Comparison of ENCODE assay signal across 26 cellular contexts in genomic region chr15:83270176-83270575, GRCh38. TPM values are rescaled to one million over a fixed set of nuclear protein-coding genes. Genes with fewer than 3 reads are reported as not detected.
"Had no signal": no experiment of that assay in that cellular context is flagged by ENCODE, and none has a peak within 500 bp of the region (broad histone marks: within the 10 kb centered on the region; RNA-seq: fewer than 3 reads in every experiment).

No MANE protein-coding gene starts in this region.

- H3K9me3 ChIP-seq: esophagus muscularis mucosa, gastrocnemius medialis, heart right ventricle, left lung, lower lobe of right lung, mucosa of descending colon had no signal

- FAIRE-seq: colon, endothelial cell of umbilical vein, islet of Langerhans, kidney had no signal

- H3K36me3 ChIP-seq: esophagus muscularis mucosa, gastrocnemius medialis, heart right ventricle, left lung, lower lobe of right lung had no signal

- DNase-seq: dermis blood vessel endothelial cell; dorsolateral prefrontal cortex; effector CD4-positive, alpha-beta T cell; effector memory CD4-positive, alpha-beta T cell; foreskin fibroblast; foreskin melanocyte; gastrocnemius medialis; glutamatergic neuron; head of caudate nucleus; heart right ventricle; hippocampal formation; kidney; kidney glomerular epithelial cell; left colon; left lung; left ventricle myocardium superior; lower lobe of right lung; mesenchymal stem cell; mucosa of descending colon; naive B cell; naive thymus-derived CD8-positive, alpha-beta T cell had no signal

- H3K4me3 ChIP-seq: coronary artery, dorsolateral prefrontal cortex, esophagus muscularis mucosa, gastrocnemius medialis, heart right ventricle, left lung, lower lobe of right lung, mucosa of descending colon had no signal

- ATAC-seq: gastrocnemius medialis; heart right ventricle; left colon; left lung; left ventricle myocardium superior; lower lobe of right lung; mucosa of descending colon; naive thymus-derived CD8-positive, alpha-beta T cell had no signal

- H3K27ac ChIP-seq: coronary artery, dorsolateral prefrontal cortex, esophagus muscularis mucosa, gastrocnemius medialis, heart right ventricle, left lung, lower lobe of right lung had no signal

- H3K4me1 ChIP-seq: esophagus muscularis mucosa, gastrocnemius medialis, heart right ventricle, left lung, lower lobe of right lung had no signal

- H3K27me3 ChIP-seq: gastrocnemius medialis had no signal

RNA-seq across cellular contexts. Expression of gene BNC1, which starts 14.3 kb away (rescaled TPM):
- total RNA-seq: left colon; naive thymus-derived CD8-positive, alpha-beta T cell had no signal
- polyA plus RNA-seq: naive thymus-derived CD8-positive, alpha-beta T cell had no signal
